Comparison of ENCODE assay signal across 21 cellular contexts in genomic region chr18:68763082-68763481, GRCh38. TPM values are rescaled to one million over a fixed set of nuclear protein-coding genes. Genes with fewer than 3 reads are reported as not detected.
DNase-seq lines count a peak whose midpoint lies in the region; FAIRE-seq and TF ChIP-seq lines count a peak whose summit lies in the region.
"Had no signal": no experiment of that assay in that cellular context is flagged by ENCODE, and none has a peak within 500 bp of the region (broad histone marks: within the 10 kb centered on the region; RNA-seq: fewer than 3 reads in every experiment).

No MANE protein-coding gene starts in this region.

- no peak overlapping the region for H3K4me3 Mint-ChIP-seq in progenitor cell of endocrine pancreas (ENCODE audit: low read depth)
- H3K4me3 Mint-ChIP-seq: activated CD4-positive, alpha-beta T cell treated with anti-CD3 and anti-CD28 coated beads, Interleukin-2, amount 10 ng/mL, durations not matched to agents 24 days and 14 days had no signal

- H3K4me1 ChIP-seq in GM23248 (ENCODE audit: insufficient read depth) (peaks cover 5% of the 10 kb centered on the region; the same call in 1 of the 2 replicates), endothelial cell of umbilical vein (ENCODE audit: control insufficient read depth, extremely low read depth, insufficient read depth, low read length) (no peaks in the 10 kb centered on the region)
- H3K4me1 ChIP-seq: lower lobe of right lung had no signal

- H3K4me1 Mint-ChIP-seq in progenitor cell of endocrine pancreas (ENCODE audit: low read depth), result no peaks in the 10 kb centered on the region
- H3K4me1 Mint-ChIP-seq: activated CD4-positive, alpha-beta T cell treated with anti-CD3 and anti-CD28 coated beads, Interleukin-2, amount 10 ng/mL, durations not matched to agents 24 days and 14 days had no signal

- POLR2A ChIA-PET in endothelial cell of umbilical vein (lab: Charles Lee), result no interaction called here

- 0 out of 2 replicates have a peak, but pooled peaks cover 4% of the 10 kb centered on the region for H3K9me2 ChIP-seq in GM23248 (ENCODE audit: insufficient read depth)

- H3K9me1 ChIP-seq in endothelial cell of umbilical vein (replicated peaks; ENCODE audit: control insufficient read depth, extremely low read depth, insufficient read depth, low read length), result no peaks in the 10 kb centered on the region

- H3K27me3 Mint-ChIP-seq in progenitor cell of endocrine pancreas, result no peaks in the 10 kb centered on the region
- H3K27me3 Mint-ChIP-seq: activated CD4-positive, alpha-beta T cell treated with anti-CD3 and anti-CD28 coated beads, Interleukin-2, amount 10 ng/mL, durations not matched to agents 24 days and 14 days had no signal

- no peaks in the 10 kb centered on the region for H3K36me3 Mint-ChIP-seq in progenitor cell of endocrine pancreas (ENCODE audit: insufficient read depth)

- FAIRE-seq in endothelial cell of umbilical vein (lab: Jason Lieb, UNC), result no peak
- FAIRE-seq: GM12878 had no signal

- intact Hi-C loops in endothelial cell of umbilical vein (cut with micrococcal nuclease), result no loop called here
- intact Hi-C loops in posterior cingulate gyrus (cut with DNase I), result no loop called here

- WGBS in GM23248 (ENCODE audit: low coverage in 1 of 2, low lambda C conversion rate in 2 of 2, missing lambda C conversion rate in 2 of 2), 2 experiments, result 91 to 96% methylated on average over 2 of the region's 2 CpGs

- H3F3A ChIP-seq in GM23248 (ENCODE audit: insufficient read depth), result 0 out of 2 replicates have a peak, but pooled peaks cover 4% of the 10 kb centered on the region

- in situ Hi-C loops in GM23248 (cut with MboI), result no loop called here

- no peaks in the 10 kb centered on the region for H3K36me3 ChIP-seq in GM23248 (ENCODE audit: low read depth)
- H3K36me3 ChIP-seq in endothelial cell of umbilical vein (ENCODE audit: control insufficient read depth in 2 of 2, extremely low read depth in 1 of 2, insufficient read depth in 2 of 2, low read length in 2 of 2), result no peaks in the 10 kb centered on the region
- H3K36me3 ChIP-seq: lower lobe of right lung, thoracic aorta had no signal

- H3K4me2 ChIP-seq in GM23248 (ENCODE audit: unreplicated experiment), result no peak overlapping the region
- no peak overlapping the region for H3K4me2 ChIP-seq in endothelial cell of umbilical vein (ENCODE audit: insufficient read depth, low read length)

- no peak for TF ChIP-seq POLR2A in endothelial cell of umbilical vein (IDR thresholded peaks at IDR 0.05; ENCODE audit: low read depth, low read length)

- H2AFZ ChIP-seq in GM23248, result no peak overlapping the region
- H2AFZ ChIP-seq in endothelial cell of umbilical vein (ENCODE audit: low read depth, low read length), result no peak overlapping the region

- dilution Hi-C loops in endothelial cell of umbilical vein (cut with MboI; ENCODE audit: extremely low pct_ligation_motif_present, low sequenced_read_pairs), result no loop called here

- peaks cover 9% of the 10 kb centered on the region for H3K9me3 Mint-ChIP-seq in progenitor cell of endocrine pancreas (ENCODE audit: low read depth)
- H3K9me3 Mint-ChIP-seq: activated CD4-positive, alpha-beta T cell treated with anti-CD3 and anti-CD28 coated beads, Interleukin-2, amount 10 ng/mL, durations not matched to agents 24 days and 14 days had no signal

- BruUV-seq in endothelial cell of umbilical vein (replicated peaks; lab: Mats Ljungman, UMichigan), result no TSS peak

- H3K79me2 ChIP-seq in GM23248 (ENCODE audit: insufficient read depth) (no peaks in the 10 kb centered on the region), endothelial cell of umbilical vein (ENCODE audit: control insufficient read depth, insufficient read depth, low read length) (no peaks in the 10 kb centered on the region)

- no peaks in the 10 kb centered on the region for H4K20me1 ChIP-seq in GM23248 (ENCODE audit: insufficient read depth)
- H4K20me1 ChIP-seq in endothelial cell of umbilical vein (replicated peaks; ENCODE audit: control insufficient read depth, extremely low read depth, insufficient read depth, low read length), result no peaks in the 10 kb centered on the region

- H3K9me3 ChIP-seq in GM23248 (ENCODE audit: low read depth) (peaks cover 7% of the 10 kb centered on the region), endothelial cell of umbilical vein (replicated peaks; ENCODE audit: control insufficient read depth, insufficient read depth, low read length) (no peaks in the 10 kb centered on the region)

- H3K4me3 ChIP-seq in GM23248 (no peak overlapping the region), endothelial cell of umbilical vein (replicated peaks in 1 of 3; ENCODE audit: insufficient read depth in 1 of 3, low read depth in 1 of 3, low read length in 3 of 3) (no peak overlapping the region)
- H3K4me3 ChIP-seq: coronary artery, GM12878, lower lobe of right lung, thoracic aorta had no signal

- CTCF ChIA-PET in endothelial cell of umbilical vein (lab: Charles Lee), result no interaction called here

- H3K27me3 ChIP-seq in GM23248 (replicated peaks; ENCODE audit: insufficient read depth) (no peaks in the 10 kb centered on the region), endothelial cell of umbilical vein (ENCODE audit: control insufficient read depth in 2 of 2, insufficient read depth in 2 of 2, low read length in 2 of 2) (no peaks in the 10 kb centered on the region)

- no peak overlapping the region for H3K9ac ChIP-seq in GM23248
- H3K9ac ChIP-seq in endothelial cell of umbilical vein (replicated peaks; ENCODE audit: extremely low read depth, insufficient read depth, low read length), result no peak overlapping the region

- no peak for TF ChIP-seq CTCF in endothelial cell of umbilical vein (IDR thresholded peaks at IDR 0.05; ENCODE audit: extremely low read depth in 1 of 2, insufficient read depth in 1 of 2, low read depth in 1 of 2, low read length in 2 of 2)
- no peak for TF ChIP-seq CTCF in progenitor cell of endocrine pancreas (IDR thresholded peaks at IDR 0.05; ENCODE audit: unreplicated experiment)

- H3K27ac ChIP-seq in GM23248 (no peak overlapping the region), endothelial cell of umbilical vein (ENCODE audit: insufficient read depth, low read depth, low read length) (no peak overlapping the region)
- H3K27ac ChIP-seq: coronary artery, lower lobe of right lung, thoracic aorta had no signal

- no peak overlapping the region for H3K27ac Mint-ChIP-seq in progenitor cell of endocrine pancreas
- H3K27ac Mint-ChIP-seq: activated CD4-positive, alpha-beta T cell treated with anti-CD3 and anti-CD28 coated beads, Interleukin-2, amount 10 ng/mL, durations not matched to agents 24 days and 14 days had no signal

- peak; percentile 18 for DNase-seq in GM23248
- peak; percentile 18 for DNase-seq in RKO (ENCODE audit: low spot score)
- peak; percentile 24 for DNase-seq in endothelial cell of umbilical vein (ENCODE audit: low read depth, low spot score)
- peak; percentile 57 for DNase-seq in non-pigmented ciliary epithelial cell (ENCODE audit: low read depth)
- DNase-seq in progenitor cell of endocrine pancreas (ENCODE audit: low spot score, unreplicated experiment), result no peak
- no peak for DNase-seq in ecto neural progenitor cell (ENCODE audit: low spot score)
- no peak for DNase-seq in NK-92 (lab: John Stamatoyannopoulos, UW; ENCODE audit: unreplicated experiment)
- no peak for DNase-seq in posterior cingulate gyrus
- DNase-seq: activated CD4-positive, alpha-beta T cell treated with anti-CD3 and anti-CD28 coated beads, Interleukin-2, amount 10 ng/mL, durations not matched to agents 24 days and 14 days; activated gamma-delta T cell treated with Interleukin-2 at 50 U/mL for 16 hours; GF-D8; Karpas-422; lower lobe of right lung; NCI-H1417; NCI-H2171 treated with DMSO at 0.1 percent for 48 hours; NCI-H82; RPMI8226 had no signal

TF ChIP-seq in endothelial cell of umbilical vein, 7 proteins besides CTCF, POLR2A, EP300 and RAD21 (continues in another document):
- TF ChIP-seq JUN (IDR thresholded peaks at IDR 0.05; ENCODE audit: borderline replicate concordance, insufficient read depth, insufficient read length, low read depth) (no peak), POLR2AphosphoS5 (IDR thresholded peaks at IDR 0.05; ENCODE audit: insufficient read depth, low read depth, low read length) (no peak), MYC (IDR thresholded peaks at IDR 0.05; ENCODE audit: low read depth, low read length) (no peak), EZH2 (IDR thresholded peaks at IDR 0.05; ENCODE audit: borderline replicate concordance, low read depth, low read length, severe bottlenecking) (no peak), FOS (IDR thresholded peaks at IDR 0.05; ENCODE audit: borderline replicate concordance, insufficient read depth, low read length) (no peak)
- TF ChIP-seq, protein P1, sequence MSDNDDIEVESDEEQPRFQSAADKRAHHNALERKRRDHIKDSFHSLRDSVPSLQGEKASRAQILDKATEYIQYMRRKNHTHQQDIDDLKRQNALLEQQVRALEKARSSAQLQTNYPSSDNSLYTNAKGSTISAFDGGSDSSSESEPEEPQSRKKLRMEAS (IDR thresholded peaks at IDR 0.05; ENCODE audit: insufficient read depth, insufficient read length), result no peak

RNA-seq across cellular contexts. Expression of gene CCDC102B, which starts 34.8 kb away (rescaled TPM):
- 0.89 and 3.2 TPM in 2 replicates for total RNA-seq in GM23248 (2014; rRNA removed; shearing (Covaris generic))
- polyA plus RNA-seq in GM23248 (2016; fragmentation: Nextera tagmentation; extraction: Ambion mirVana) (0.56 and 1.7 TPM in 2 replicates), endothelial cell of umbilical vein (0.21 and 0.35 TPM in 2 replicates)
- total RNA-seq in endothelial cell of umbilical vein (0.62 and 1.3 TPM in 2 replicates), progenitor cell of endocrine pancreas (3.1 and 4.4 TPM in 2 replicates)
- 0.44 and 0.58 TPM in 2 replicates for polyA plus RNA-seq in endothelial cell of umbilical vein (2011; cell fraction: cytosol; rRNA removed)
- polyA plus RNA-seq in endothelial cell of umbilical vein (2011; cell fraction: nucleus; rRNA removed), result 0.45 and 0.76 TPM in 2 replicates
- polyA plus RNA-seq in endothelial cell of umbilical vein (2012), result 0.86 and 0.99 TPM in 2 replicates
- 0.78 and 2.1 TPM in 2 replicates for polyA minus RNA-seq in endothelial cell of umbilical vein
- polyA minus RNA-seq in endothelial cell of umbilical vein (2011; cell fraction: cytosol; rRNA and poly(A)+ RNA removed), result not detected
- 2.0 and 2.9 TPM in 2 replicates for polyA minus RNA-seq in endothelial cell of umbilical vein (2011; cell fraction: nucleus; rRNA and poly(A)+ RNA removed)
- total RNA-seq: HT-29 had no signal

RNA-seq across cellular contexts. Expression of gene TMX3, which starts 48.2 kb away (rescaled TPM):
- total RNA-seq in GM23248 (2014; rRNA removed; shearing (Covaris generic)), result 111 and 112 TPM in 2 replicates
- polyA plus RNA-seq in GM23248 (2016; fragmentation: Nextera tagmentation; extraction: Ambion mirVana) (70.4 and 73.0 TPM in 2 replicates), endothelial cell of umbilical vein (19.7 and 20.0 TPM in 2 replicates)
- total RNA-seq in endothelial cell of umbilical vein (65.5 and 69.7 TPM in 2 replicates), progenitor cell of endocrine pancreas (40.4 and 40.9 TPM in 2 replicates)
- polyA plus RNA-seq in endothelial cell of umbilical vein (2011; cell fraction: cytosol; rRNA removed), result 14.8 and 18.7 TPM in 2 replicates
- 78.9 and 111 TPM in 2 replicates for polyA plus RNA-seq in endothelial cell of umbilical vein (2011; cell fraction: nucleus; rRNA removed)
- polyA plus RNA-seq in endothelial cell of umbilical vein (2012), result 37.4 and 50.2 TPM in 2 replicates
- polyA minus RNA-seq in endothelial cell of umbilical vein, result 89.6 and 91.0 TPM in 2 replicates
- polyA minus RNA-seq in endothelial cell of umbilical vein (2011; cell fraction: cytosol; rRNA and poly(A)+ RNA removed), result 14.4 TPM
- polyA minus RNA-seq in endothelial cell of umbilical vein (2011; cell fraction: nucleus; rRNA and poly(A)+ RNA removed), result 98.5 and 159 TPM in 2 replicates

Comparison
In these comparisons a context has a peak if more than half of its experiments do, and no peak if none do; other contexts are left out.
1. DNase-seq: peak in GM23248 (single experiment), RKO (single experiment), endothelial cell of umbilical vein (single experiment) and non-pigmented ciliary epithelial cell (single experiment); none in progenitor cell of endocrine pancreas (single experiment), ecto neural progenitor cell (single experiment), NK-92 (single experiment) and posterior cingulate gyrus (0 of 10).